Comparison of ENCODE assay signal across 9 cellular contexts in genomic region chr15:55196011-55196410, GRCh38. TPM values are rescaled to one million over a fixed set of nuclear protein-coding genes. Genes with fewer than 3 reads are reported as not detected.
DNase-seq lines count a peak whose midpoint lies in the region; ATAC-seq and TF ChIP-seq lines count a peak whose summit lies in the region.
"Had no signal": no experiment of that assay in that cellular context is flagged by ENCODE, and none has a peak within 500 bp of the region (broad histone marks: within the 10 kb centered on the region; RNA-seq: fewer than 3 reads in every experiment).

No MANE protein-coding gene starts in this region.

- H3K36me3 ChIP-seq in muscle layer of colon (ENCODE audit: insufficient read depth, low read length): peaks cover 14% of the 10 kb centered on the region

- peaks cover 25% of the 10 kb centered on the region for H3K36me3 Mint-ChIP-seq in natural killer cell treated with Interleukin-12 subunit alpha and Interleukin-12 subunit beta and Interleukin-15 and Interleukin-18, amount 100 ng/mL, for 72 hours

- H3K4me3 ChIP-seq in coronary artery: peak overlapping the region; percentile 91
- peak overlapping the region; percentile 51 to 93 for H3K4me3 ChIP-seq in muscle layer of colon (ENCODE audit: low read depth in 1 of 2, low read length in 2 of 2)

- peaks cover 28% of the 10 kb centered on the region for H3K4me1 ChIP-seq in muscle layer of colon (ENCODE audit: insufficient read depth, low read length)

- peak overlapping the region; percentile 96 for H3K9ac ChIP-seq in muscle layer of colon (ENCODE audit: low read length)

- TF ChIP-seq CTCF in coronary artery (IDR thresholded peaks at IDR 0.05) (no peak), GM13977 (IDR thresholded peaks at IDR 0.05; ENCODE audit: extremely low read depth, insufficient read depth, missing control alignments) (no peak)

- H3K27me3 ChIP-seq in muscle layer of colon (ENCODE audit: control insufficient read depth in 1 of 2, insufficient read depth in 2 of 2, low read length in 2 of 2): no peaks in the 10 kb centered on the region

- no peak overlapping the region for H3K27ac Mint-ChIP-seq in natural killer cell treated with Interleukin-12 subunit alpha and Interleukin-12 subunit beta and Interleukin-15 and Interleukin-18, amount 100 ng/mL, for 72 hours
- H3K27ac Mint-ChIP-seq: activated naive CD8-positive, alpha-beta T cell treated with anti-CD3 and anti-CD28 coated beads, Interleukin-2, amount 10 ng/mL, durations not matched to agents 7 days and 5 days had no signal

- no peak overlapping the region for H3K4me3 Mint-ChIP-seq in natural killer cell treated with Interleukin-12 subunit alpha and Interleukin-12 subunit beta and Interleukin-15 and Interleukin-18, amount 100 ng/mL, for 72 hours
- H3K4me3 Mint-ChIP-seq: activated naive CD8-positive, alpha-beta T cell treated with anti-CD3 and anti-CD28 coated beads, Interleukin-2, amount 10 ng/mL, durations not matched to agents 7 days and 5 days had no signal

- no peaks in the 10 kb centered on the region for H3K9me3 ChIP-seq in muscle layer of colon (ENCODE audit: low read length)

- H3K27ac ChIP-seq in coronary artery (peak overlapping the region; percentile 94 to 97), muscle layer of colon (ENCODE audit: low read depth, low read length) (peak overlapping the region; percentile 80)

- in situ Hi-C loops in GM13977 (cut with MboI; ENCODE audit: low pct_unique_long_range_greater_than_20kb, low sequenced_read_pairs, unreplicated experiment): no loop called here

- DNase-seq in AML-193 (lab: John Stamatoyannopoulos, UW) (peak; percentile 19 to 21), Kasumi-1 (lab: John Stamatoyannopoulos, UW) (peak; percentile 42 to 49), coronary artery (ENCODE audit: low spot score) (no peak), GM13977 (ENCODE audit: low spot score) (no peak), hepatic stellate cell (ENCODE audit: low spot score) (no peak), SK-N-DZ (ENCODE audit: low spot score) (no peak)
- no peak for DNase-seq in natural killer cell treated with Interleukin-12 subunit alpha and Interleukin-12 subunit beta and Interleukin-15 and Interleukin-18, amount 100 ng/mL, for 72 hours (ENCODE audit: low spot score)
- DNase-seq: activated naive CD8-positive, alpha-beta T cell treated with anti-CD3 and anti-CD28 coated beads, Interleukin-2, amount 10 ng/mL, durations not matched to agents 7 days and 5 days had no signal

- H3K27me3 Mint-ChIP-seq in natural killer cell treated with Interleukin-12 subunit alpha and Interleukin-12 subunit beta and Interleukin-15 and Interleukin-18, amount 100 ng/mL, for 72 hours: no peaks in the 10 kb centered on the region
- H3K27me3 Mint-ChIP-seq: activated naive CD8-positive, alpha-beta T cell treated with anti-CD3 and anti-CD28 coated beads, Interleukin-2, amount 10 ng/mL, durations not matched to agents 7 days and 5 days had no signal

- peaks cover 6 to 12% of the 10 kb centered on the region in 2 donors for H3K4me1 Mint-ChIP-seq in natural killer cell treated with Interleukin-12 subunit alpha and Interleukin-12 subunit beta and Interleukin-15 and Interleukin-18, amount 100 ng/mL, for 72 hours (ENCODE audit: low read depth in 2 of 2)

- ATAC-seq in natural killer cell treated with Interleukin-12 subunit alpha and Interleukin-12 subunit beta and Interleukin-15 and Interleukin-18, amount 100 ng/mL, for 72 hours: no peak

- no peaks in the 10 kb centered on the region for H3K9me3 Mint-ChIP-seq in natural killer cell treated with Interleukin-12 subunit alpha and Interleukin-12 subunit beta and Interleukin-15 and Interleukin-18, amount 100 ng/mL, for 72 hours

RNA-seq across cellular contexts. Expression of gene RSL24D1, which starts 0.7 kb away (rescaled TPM):
- 10 to 100 TPM; 76.0 to 76.1 TPM for total RNA-seq in natural killer cell treated with Interleukin-12 subunit alpha and Interleukin-12 subunit beta and Interleukin-15 and Interleukin-18, amount 100 ng/mL, for 72 hours
- polyA plus RNA-seq in SK-N-DZ (2014; cell fraction: cytosol; rRNA removed): 196 and 213 TPM in 2 replicates
- polyA plus RNA-seq in SK-N-DZ (2014; cell fraction: nucleus; rRNA removed): 91.5 and 129 TPM in 2 replicates

Comparison
In these comparisons a context has a peak if more than half of its experiments do, and no peak if none do; other contexts are left out.
1. DNase-seq: peak in AML-193 (2 of 2) and Kasumi-1 (2 of 2); none in coronary artery (single experiment), GM13977 (single experiment), natural killer cell treated with Interleukin-12 subunit alpha and Interleukin-12 subunit beta and Interleukin-15 and Interleukin-18, amount 100 ng/mL, for 72 hours (single experiment), hepatic stellate cell (single experiment) and SK-N-DZ (single experiment).